Comparison of ENCODE assay signal across 6 cellular contexts in the genomic region with DNA sequence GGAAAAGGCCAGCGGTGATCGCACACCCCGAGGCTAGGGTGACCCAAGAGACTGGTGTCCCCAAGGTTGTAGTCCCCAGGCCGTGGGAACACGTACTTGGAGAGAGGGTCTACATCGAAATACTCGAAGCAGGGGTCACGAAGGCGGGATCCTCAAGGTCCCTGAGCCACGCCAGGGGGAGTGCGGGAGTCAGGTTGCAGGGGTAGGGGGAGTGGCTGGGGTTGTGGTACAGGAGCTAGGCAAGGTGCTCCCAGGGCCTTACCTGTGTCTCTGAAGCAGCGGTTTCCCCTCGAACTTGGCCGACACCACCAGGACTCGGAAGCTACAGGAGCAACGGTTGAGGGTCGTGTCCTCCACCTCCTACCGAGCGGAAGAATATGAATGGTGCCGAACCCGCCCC. TPM values are rescaled to one million over a fixed set of nuclear protein-coding genes. Genes with fewer than 3 reads are reported as not detected.
A peak's percentile ranks its signal among the peaks of the same experiment; 100 is the strongest.
DNase-seq lines count a peak whose midpoint lies in the region; ATAC-seq and TF ChIP-seq lines count a peak whose summit lies in the region.
"Not testable (repeated sequence)": the region's sequence is repeated elsewhere in the genome, so short reads cannot be mapped to it uniquely, and the experiment has no call there.

No MANE protein-coding gene starts in this region.

- H3K9me2 ChIP-seq in PC-3 (replicated peaks; ENCODE audit: low read length), result not testable (repeated sequence)

- not testable (repeated sequence) for H3K4me2 ChIP-seq in PC-3 (ENCODE audit: low read length)

- H3K27ac ChIP-seq in PC-3 (ENCODE audit: low read length), result not testable (repeated sequence)

- H3K27me3 ChIP-seq in PC-3 (ENCODE audit: low read length), result not testable (repeated sequence)

- intact Hi-C loops in PC-3 (cut with micrococcal nuclease), result not testable (repeated sequence)

- H3K4me3 ChIP-seq in PC-3 (ENCODE audit: low read length), result not testable (repeated sequence)

- not testable (repeated sequence) for TF ChIP-seq CTCF in PC-3 (conservative IDR thresholded peaks at IDR 0.05; ENCODE audit: low read depth, low read length); omental fat pad (IDR thresholded peaks at IDR 0.05)

- not testable (repeated sequence) for DNase-seq in PC-3; omental fat pad (ENCODE audit: low spot score)

- not testable (repeated sequence) for H3F3A ChIP-seq in PC-3 (ENCODE audit: low read length, unreplicated experiment)

- not testable (repeated sequence) for H3K9ac ChIP-seq in PC-3 (ENCODE audit: low read length)

- BruUV-seq in PC-3 (replicated peaks; lab: Mats Ljungman, UMichigan), result not testable (repeated sequence)

- H3K36me3 ChIP-seq in PC-3 (ENCODE audit: low read depth, low read length), result not testable (repeated sequence)

- H3K79me2 ChIP-seq in PC-3 (ENCODE audit: low read length), result not testable (repeated sequence)

- POLR2A ChIA-PET in PC-3 (lab: Charles Lee; ENCODE audit: unreplicated experiment), result not testable (repeated sequence)

- H2AFZ ChIP-seq in PC-3 (ENCODE audit: low read length), result not testable (repeated sequence)

- CTCF ChIA-PET in PC-3 (lab: Charles Lee), result not testable (repeated sequence)

- not testable (repeated sequence) for H4K20me1 ChIP-seq in PC-3 (ENCODE audit: low read length)

- not testable (repeated sequence) for H3K9me3 ChIP-seq in PC-3 (ENCODE audit: low read length)

- not testable (repeated sequence) for H3K4me1 ChIP-seq in PC-3 (ENCODE audit: insufficient read depth, low read length)

- peak; percentile 11 for ATAC-seq in GM18498 (IDR thresholded peaks at IDR 0.05; ENCODE audit: unreplicated experiment)
- peak; percentile 28 for ATAC-seq in GM21526 (IDR thresholded peaks at IDR 0.05; ENCODE audit: low FRiP score, unreplicated experiment)
- ATAC-seq in HG02981 (IDR thresholded peaks at IDR 0.05; ENCODE audit: unreplicated experiment), result peak; percentile 7
- ATAC-seq in PC-3, result peak; percentile 35
- ATAC-seq in esophagus mucosa, result peak; percentile 29
- peak; percentile 29 for ATAC-seq in omental fat pad (ENCODE audit: low FRiP score)

RNA-seq across cellular contexts. Expression of a gene that starts 0.4 kb away (rescaled TPM):
- 93.1 and 150 TPM in 2 replicates for total RNA-seq in PC-3 (2014; rRNA removed)
- 6.1 TPM for total RNA-seq in esophagus mucosa
- total RNA-seq in omental fat pad, result 10 to 100 TPM in 3 of 4 donors, 1 to 10 TPM in 1; 6.2 to 22.2 (median 12.9) TPM

RNA-seq across cellular contexts. Expression of a gene that starts 0.6 kb away (rescaled TPM):
- total RNA-seq in PC-3 (2014; rRNA removed) (11.2 and 23.0 TPM in 2 replicates), esophagus mucosa (24.3 TPM), omental fat pad (10 to 100 TPM; 13.1 to 26.6 (median 15.8) TPM)

RNA-seq across cellular contexts. Expression of a gene that starts 6.0 kb away (rescaled TPM):
- total RNA-seq in PC-3 (2014; rRNA removed) (0.40 and 8.3 TPM in 2 replicates), esophagus mucosa (2.2 TPM), omental fat pad (10 to 100 TPM; 10.4 to 43.5 (median 27.6) TPM)

RNA-seq across cellular contexts. Expression of a gene that starts 47.2 kb away (rescaled TPM):
- total RNA-seq in PC-3 (2014; rRNA removed) (0.29 and 0.52 TPM in 2 replicates), esophagus mucosa (0.44 TPM), omental fat pad (1 to 10 TPM in 3 of 4 donors, under 1 TPM in 1; 0.46 to 4.9 (median 1.2) TPM)

RNA-seq across cellular contexts. Expression of a gene that starts 52.5 kb away (rescaled TPM):
- total RNA-seq in PC-3 (2014; rRNA removed), result 17.3 and 36.6 TPM in 2 replicates
- 18.8 TPM for total RNA-seq in esophagus mucosa
- 100 to 1,000 TPM in 2 of 4 donors, 10 to 100 TPM in 2; 37.7 to 155 (median 86.1) TPM for total RNA-seq in omental fat pad
